In genomic region chr15:78988361-78988911, GRCh38 we compare ENCODE assay signal across 8 cellular contexts. TPM values are rescaled to one million over a fixed set of nuclear protein-coding genes. Genes with fewer than 3 reads are reported as not detected.
A peak's percentile ranks its signal among the peaks of the same experiment; 100 is the strongest.
DNase-seq lines count a peak whose midpoint lies in the region; ATAC-seq lines count a peak whose summit lies in the region.

No MANE protein-coding gene starts in this region.

- ATAC-seq in HG03108 (IDR thresholded peaks at IDR 0.05; ENCODE audit: unreplicated experiment) (peak; percentile 68), GM18498 (IDR thresholded peaks at IDR 0.05; ENCODE audit: unreplicated experiment) (no peak)

- H3K4me3 ChIP-seq in skeletal muscle cell (ENCODE audit: low read depth, low read length), result no peak overlapping the region

- peaks cover 3% of the 10 kb centered on the region for H3K4me1 Mint-ChIP-seq in activated CD4-positive, alpha-beta memory T cell treated with anti-CD3 and anti-CD28 coated beads for 36 hours (ENCODE audit: low read depth)

- peak; percentile 96 for DNase-seq in GM04503 (ENCODE audit: low read depth)
- peak; percentile 39 for DNase-seq in activated CD4-positive, alpha-beta memory T cell treated with anti-CD3 and anti-CD28 coated beads for 36 hours
- DNase-seq in cardiac septum (ENCODE audit: low spot score), result peak; percentile 83
- DNase-seq in skeletal muscle cell (ENCODE audit: low read depth), result peak; percentile 91
- no peak for DNase-seq in OCI-M2 (lab: John Stamatoyannopoulos, UW; ENCODE audit: unreplicated experiment)
- no peak for DNase-seq in NCI-H1930 (lab: John Stamatoyannopoulos, UW)

- H3K4me3 Mint-ChIP-seq in activated CD4-positive, alpha-beta memory T cell treated with anti-CD3 and anti-CD28 coated beads for 36 hours, result no peak overlapping the region

- no peak overlapping the region for H3K27ac Mint-ChIP-seq in activated CD4-positive, alpha-beta memory T cell treated with anti-CD3 and anti-CD28 coated beads for 36 hours

- intact Hi-C loops in activated CD4-positive, alpha-beta memory T cell treated with anti-CD3 and anti-CD28 coated beads for 36 hours (cut with micrococcal nuclease), result no loop called here
- intact Hi-C loops in cardiac septum (cut with DNase I), result no loop called here

- POLR2A ChIA-PET in activated CD4-positive, alpha-beta memory T cell treated with anti-CD3 and anti-CD28 coated beads for 36 hours (lab: Charles Lee), result no interaction called here

- no peaks in the 10 kb centered on the region for H3K9me3 Mint-ChIP-seq in activated CD4-positive, alpha-beta memory T cell treated with anti-CD3 and anti-CD28 coated beads for 36 hours

- no peaks in the 10 kb centered on the region for H3K36me3 Mint-ChIP-seq in activated CD4-positive, alpha-beta memory T cell treated with anti-CD3 and anti-CD28 coated beads for 36 hours

- CTCF ChIA-PET in activated CD4-positive, alpha-beta memory T cell treated with anti-CD3 and anti-CD28 coated beads for 36 hours (lab: Charles Lee), result interaction anchor here (0.8 to 1.2 kb wide), 3 partner anchors 8 to 19 kb away, joined by 3 to 5 read pairs (median 3); no protein-coding TSS in a partner anchor

- peaks cover 2% of the 10 kb centered on the region for H3K27me3 Mint-ChIP-seq in activated CD4-positive, alpha-beta memory T cell treated with anti-CD3 and anti-CD28 coated beads for 36 hours

RNA-seq across cellular contexts. Expression of gene CTSH, which starts 43.6 kb away (rescaled TPM):
- 100 to 1,000 TPM; 127 to 132 TPM for total RNA-seq in activated CD4-positive, alpha-beta memory T cell treated with anti-CD3 and anti-CD28 coated beads for 36 hours
- 38.8 TPM for total RNA-seq in cardiac septum

Comparison
In these comparisons a context has a peak if more than half of its experiments do, and no peak if none do; other contexts are left out.
1. DNase-seq: peak in GM04503 (single experiment), activated CD4-positive, alpha-beta memory T cell treated with anti-CD3 and anti-CD28 coated beads for 36 hours (single experiment), cardiac septum (single experiment) and skeletal muscle cell (single experiment); none in OCI-M2 (single experiment) and NCI-H1930 (0 of 2).